1 cellular context compared by ENCODE assay signal in genomic region chr22:38276161-38276560, GRCh38.
TF ChIP-seq lines count a peak whose summit lies in the region.

No MANE protein-coding gene starts in this region.

TF ChIP-seq in HepG2, 621 proteins besides CTCF, POLR2A, EP300 and RAD21:
- TF ChIP-seq ARID4A (CRISPR knock-in tag; IDR thresholded peaks at IDR 0.05; ENCODE audit: borderline replicate concordance): no peak
- TF ChIP-seq CBX5 (CRISPR knock-in tag; IDR thresholded peaks at IDR 0.05; ENCODE audit: borderline replicate concordance): no peak
- no peak for TF ChIP-seq PAX8 (CRISPR knock-in tag; IDR thresholded peaks at IDR 0.05; ENCODE audit: borderline replicate concordance)
- no peak for TF ChIP-seq NAIF1 (CRISPR knock-in tag; IDR thresholded peaks at IDR 0.05; ENCODE audit: borderline replicate concordance)
- TF ChIP-seq ZNF790 (CRISPR knock-in tag; IDR thresholded peaks at IDR 0.05; ENCODE audit: borderline replicate concordance): no peak
- no peak for TF ChIP-seq SRSF1 (optimal IDR thresholded peaks at IDR 0.05; ENCODE audit: low read depth, low read length)
- no peak for TF ChIP-seq MIXL1 (CRISPR knock-in tag; IDR thresholded peaks at IDR 0.05)
- TF ChIP-seq ZBTB38 (CRISPR knock-in tag; IDR thresholded peaks at IDR 0.05): no peak
- no peak for TF ChIP-seq ZNF143 (CRISPR knock-in tag; IDR thresholded peaks at IDR 0.05)
TF ChIP-seq in HepG2: peak in this region for 0.
